Comparison of ENCODE assay signal across 25 cellular contexts in genomic region chr6:148704539-148704938, GRCh38.
"Had no signal": no experiment of that assay in that cellular context is flagged by ENCODE, and none has a peak within 500 bp of the region (broad histone marks: within the 10 kb centered on the region; RNA-seq: fewer than 3 reads in every experiment).

No MANE protein-coding gene starts in this region.

- H3K9me3 ChIP-seq: esophagus muscularis mucosa, gastrocnemius medialis had no signal

- ATAC-seq: activated CD8-positive, alpha-beta T cell treated with anti-CD3 and anti-CD28 coated beads for 36 hours; activated T-cell treated with anti-CD3 and anti-CD28 coated beads, Interleukin-2, amount 50 U/mL, for 4 hours; activated T-helper 17 cell treated with anti-CD3 and anti-CD28 coated beads, Interleukin-2, amount 50 U/mL, for 72 hours; effector memory CD8-positive, alpha-beta T cell; foreskin keratinocyte; gastrocnemius medialis; heart left ventricle had no signal

- H3K4me3 ChIP-seq: esophagus muscularis mucosa, gastrocnemius medialis, heart left ventricle had no signal

- H3K27ac ChIP-seq: brain microvascular endothelial cell, esophagus muscularis mucosa, foreskin keratinocyte, gastrocnemius medialis, heart left ventricle had no signal

- H3K36me3 ChIP-seq: brain microvascular endothelial cell, esophagus muscularis mucosa, gastrocnemius medialis, heart left ventricle had no signal

- DNase-seq: activated CD4-positive, alpha-beta T cell treated with anti-CD3 and anti-CD28 coated beads for 48 hours; activated CD4-positive, alpha-beta T cell treated with anti-CD3 and anti-CD28 coated beads, Interleukin-2, amount 50 U/mL, for 1 hour; activated CD4-positive, alpha-beta T cell treated with anti-CD3 and anti-CD28 coated beads, Interleukin-2, amount 50 U/mL, for 48 hours; activated CD8-positive, alpha-beta memory T cell treated with anti-CD3 and anti-CD28 coated beads for 24 hours; activated CD8-positive, alpha-beta T cell treated with anti-CD3 and anti-CD28 coated beads for 36 hours; activated effector memory CD4-positive, alpha-beta T cell treated with Interleukin-2 at 50 U/mL for 16 hours; activated gamma-delta T cell treated with Interleukin-2 at 50 U/mL for 16 hours; activated naive CD4-positive, alpha-beta T cell treated with anti-CD3 and anti-CD28 coated beads, Interleukin-2, amount 50 U/mL, for 16 hours; activated naive CD4-positive, alpha-beta T cell treated with Interleukin-2 at 50 U/mL for 16 hours; activated T-cell treated with anti-CD3 and anti-CD28 coated beads, Interleukin-2, amount 50 U/mL, for 4 hours; amniotic stem cell; anterior cingulate cortex; brain microvascular endothelial cell; cortex of kidney; dermis blood vessel endothelial cell; effector CD4-positive, alpha-beta T cell; effector memory CD8-positive, alpha-beta T cell; erythroblast; foreskin keratinocyte; gastrocnemius medialis; glutamatergic neuron; heart left ventricle; T-helper 2 cell had no signal

- H3K27me3 ChIP-seq: brain microvascular endothelial cell, esophagus muscularis mucosa, gastrocnemius medialis, heart left ventricle had no signal
